ENCODE assay signal across 11 cellular contexts in the genomic region with DNA sequence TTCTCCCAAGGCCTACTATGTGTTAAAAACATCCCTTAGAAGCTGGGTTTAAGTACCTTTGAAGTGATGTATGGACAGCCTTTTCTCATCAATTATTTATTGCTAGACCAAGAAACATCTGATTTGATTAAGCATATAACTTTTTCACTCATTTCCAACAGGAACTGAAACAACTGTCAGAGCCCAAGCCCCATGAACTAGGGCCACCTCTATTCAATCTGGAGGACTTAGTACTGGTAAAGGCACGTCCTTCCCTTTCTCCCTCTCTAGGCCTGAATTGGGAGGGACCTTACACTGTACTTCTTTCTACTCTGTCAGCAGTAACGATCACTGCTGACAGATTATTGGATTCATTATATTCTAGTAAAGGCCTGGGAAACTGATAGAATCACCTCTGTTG.
"Had no signal": no experiment of that assay in that cellular context is flagged by ENCODE, and none has a peak within 500 bp of the region (broad histone marks: within the 10 kb centered on the region; RNA-seq: fewer than 3 reads in every experiment).

No MANE protein-coding gene starts in this region.

- H3K4me1 ChIP-seq: HAP-1 had no signal

- H2AFZ ChIP-seq: GM23248, GM23338 had no signal

- H3K27ac ChIP-seq: GM23248 had no signal

- H3K36me3 ChIP-seq: HAP-1 had no signal

- H3K4me3 ChIP-seq: GM23248, GM23338, HAP-1 had no signal

- H3K9me3 ChIP-seq: HAP-1 had no signal

- FAIRE-seq: H1, H54 had no signal

- DNase-seq: GM23248, GOT3, H7, H9, HCEC 1CT, HFFc6 had no signal

- H3K4me2 ChIP-seq: GM23338 had no signal

- ATAC-seq: GM23338, HCT116 had no signal

- H3K9ac ChIP-seq: GM23248 had no signal
